8 cellular contexts compared by ENCODE assay signal in genomic region chr11:19344661-19345518, GRCh38.
DNase-seq lines count a peak whose midpoint lies in the region; ATAC-seq and TF ChIP-seq lines count a peak whose summit lies in the region.

No MANE protein-coding gene starts in this region.

- H3K4me1 Mint-ChIP-seq in type B pancreatic cell (ENCODE audit: unreplicated experiment) = peaks cover 17% of the 10 kb centered on the region
- H3K4me1 Mint-ChIP-seq in activated naive CD4-positive, alpha-beta T cell treated with anti-CD3 and anti-CD28 coated beads, Interleukin-2, amount 10 ng/mL, durations not matched to agents 7 days and 5 days = peaks cover 4% of the 10 kb centered on the region

- no peaks in the 10 kb centered on the region for H3K36me3 ChIP-seq in right lobe of liver

- no peaks in the 10 kb centered on the region for H3K27me3 ChIP-seq in right lobe of liver

- intact Hi-C loops in right lobe of liver (cut with DNase I) = no loop called here

- peaks cover 98% of the 10 kb centered on the region for H3K27me3 Mint-ChIP-seq in type B pancreatic cell
- H3K27me3 Mint-ChIP-seq in activated naive CD4-positive, alpha-beta T cell treated with anti-CD3 and anti-CD28 coated beads, Interleukin-2, amount 10 ng/mL, durations not matched to agents 7 days and 5 days = peaks cover 79% of the 10 kb centered on the region

- TF ChIP-seq POLR2A in right lobe of liver (IDR thresholded peaks at IDR 0.05) = no peak

- no peaks in the 10 kb centered on the region for H3K36me3 Mint-ChIP-seq in type B pancreatic cell
- H3K36me3 Mint-ChIP-seq in activated naive CD4-positive, alpha-beta T cell treated with anti-CD3 and anti-CD28 coated beads, Interleukin-2, amount 10 ng/mL, durations not matched to agents 7 days and 5 days = peaks cover 2% of the 10 kb centered on the region

- CTCF ChIA-PET in AG04449 (lab: Yijun Ruan, JAX) = interaction anchor here (0.7 to 1.3 kb wide), 3 partner anchors 18 to 274 kb away, joined by 3 to 4 read pairs (median 3); no protein-coding TSS in a partner anchor
- CTCF ChIA-PET in activated naive CD4-positive, alpha-beta T cell treated with anti-CD3 and anti-CD28 coated beads, Interleukin-2, amount 10 ng/mL, durations not matched to agents 7 days and 5 days (lab: Charles Lee) = no interaction called here

- peaks cover 0 to 34% (median 5%) of the 10 kb centered on the region in 4 donors for H3K4me1 ChIP-seq in right lobe of liver

- POLR2A ChIA-PET in AG04449 (lab: Yijun Ruan, JAX) = no interaction called here

- peak overlapping the region; percentile 9 for H3K4me3 ChIP-seq in AG04449 (ENCODE audit: low read depth, low read length)
- peak overlapping the region; percentile 31 to 40 (median 31) for H3K4me3 ChIP-seq in right lobe of liver

- no peak overlapping the region for H3K27ac Mint-ChIP-seq in type B pancreatic cell
- no peak overlapping the region for H3K27ac Mint-ChIP-seq in activated naive CD4-positive, alpha-beta T cell treated with anti-CD3 and anti-CD28 coated beads, Interleukin-2, amount 10 ng/mL, durations not matched to agents 7 days and 5 days

- no peaks in the 10 kb centered on the region for H3K9me3 ChIP-seq in right lobe of liver

- TF ChIP-seq CTCF in AG04449 (IDR thresholded peaks at IDR 0.05; ENCODE audit: insufficient read depth, low read length, missing control alignments) = no peak
- no peak for TF ChIP-seq CTCF in right lobe of liver (IDR thresholded peaks at IDR 0.05)
- no peak for TF ChIP-seq CTCF in type B pancreatic cell (conservative IDR thresholded peaks at IDR 0.05)

- 3% methylated on average over 14 of the region's 44 CpGs for WGBS in right lobe of liver (ENCODE audit: insufficient coverage, low coverage, low lambda C conversion rate, missing lambda C conversion rate)

- DNase-seq in AG04449 (ENCODE audit: low read depth, low spot score) = no peak
- peak; percentile 79 for DNase-seq in NCI-H1105 (lab: John Stamatoyannopoulos, UW)
- peak; percentile 57 for DNase-seq in cerebellum (ENCODE audit: low spot score)
- peak; percentile 44 to 64 (median 62) for DNase-seq in right lobe of liver
- peak; percentile 76 for DNase-seq in type B pancreatic cell (ENCODE audit: extremely low spot score, unreplicated experiment)
- no peak for DNase-seq in activated naive CD4-positive, alpha-beta T cell treated with anti-CD3 and anti-CD28 coated beads, Interleukin-2, amount 10 ng/mL, durations not matched to agents 7 days and 5 days
- no peak for DNase-seq in mesenteric fat pad (ENCODE audit: low spot score)

- peak overlapping the region; percentile 87 for H3K4me3 Mint-ChIP-seq in type B pancreatic cell
- H3K4me3 Mint-ChIP-seq in activated naive CD4-positive, alpha-beta T cell treated with anti-CD3 and anti-CD28 coated beads, Interleukin-2, amount 10 ng/mL, durations not matched to agents 7 days and 5 days = no peak overlapping the region

- ATAC-seq in GM18909 (IDR thresholded peaks at IDR 0.05; ENCODE audit: poor library complexity, unreplicated experiment) (peak; percentile 47), right lobe of liver (peak; percentile 53 to 71 (median 64))

- no peaks in the 10 kb centered on the region for H3K9me3 Mint-ChIP-seq in type B pancreatic cell
- H3K9me3 Mint-ChIP-seq in activated naive CD4-positive, alpha-beta T cell treated with anti-CD3 and anti-CD28 coated beads, Interleukin-2, amount 10 ng/mL, durations not matched to agents 7 days and 5 days = no peaks in the 10 kb centered on the region

- no peak overlapping the region for H3K27ac ChIP-seq in right lobe of liver

Comparison
In these comparisons a context has a peak if more than half of its experiments do, and no peak if none do; other contexts are left out.
1. DNase-seq: peak in NCI-H1105 (single experiment), cerebellum (single experiment), right lobe of liver (3 of 3) and type B pancreatic cell (single experiment); none in AG04449 (single experiment), activated naive CD4-positive, alpha-beta T cell treated with anti-CD3 and anti-CD28 coated beads, Interleukin-2, amount 10 ng/mL, durations not matched to agents 7 days and 5 days (single experiment) and mesenteric fat pad (single experiment).